In the genomic region with DNA sequence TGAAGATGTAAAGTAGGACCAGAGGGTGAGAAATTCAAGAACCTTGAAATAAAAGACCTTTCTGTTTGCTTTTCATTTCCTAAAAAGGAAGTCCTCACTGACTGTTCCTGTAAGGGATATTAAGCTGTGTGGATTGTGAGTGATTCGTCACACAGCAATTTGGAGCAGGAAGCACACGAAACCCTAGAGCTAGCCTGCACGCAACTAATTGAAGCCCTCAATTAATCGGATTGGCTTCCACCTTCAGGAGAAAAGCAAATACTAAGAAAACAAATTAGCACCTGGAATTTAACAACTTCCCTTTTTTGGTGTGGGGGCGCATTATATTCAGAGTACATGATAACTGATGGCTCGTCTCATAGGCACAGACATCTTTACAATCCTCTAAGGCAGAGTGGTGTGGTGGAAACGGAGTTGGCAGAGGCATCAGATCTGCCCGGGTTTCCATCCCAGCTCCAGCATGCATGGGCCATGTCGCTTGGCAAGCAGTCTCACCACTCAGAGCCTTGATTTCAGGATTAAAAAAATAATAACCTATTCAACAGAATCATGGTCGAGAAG, we compare ENCODE assay signal across 8 cellular contexts.
A peak's percentile ranks its signal among the peaks of the same experiment; 100 is the strongest.
DNase-seq lines count a peak whose midpoint lies in the region; ATAC-seq and TF ChIP-seq lines count a peak whose summit lies in the region.

No MANE protein-coding gene starts in this region.

- peaks cover 18% of the 10 kb centered on the region for H3K4me1 Mint-ChIP-seq in activated T-cell treated with anti-CD3 and anti-CD28 coated beads, Interleukin-2, amount 50 U/mL, for 4 hours (ENCODE audit: low read depth)

- peaks cover 14% of the 10 kb centered on the region for H3K4me1 ChIP-seq in upper lobe of right lung

- intact Hi-C loops in upper lobe of right lung (cut with DNase I), result loop anchor here (5.0 kb wide), 1 partner anchor 135 kb away; no protein-coding TSS in a partner anchor

- H3K36me3 Mint-ChIP-seq in activated T-cell treated with anti-CD3 and anti-CD28 coated beads, Interleukin-2, amount 50 U/mL, for 4 hours (ENCODE audit: insufficient read depth), result no peaks in the 10 kb centered on the region

- no peak for DNase-seq in activated T-cell treated with anti-CD3 and anti-CD28 coated beads, Interleukin-2, amount 50 U/mL, for 4 hours
- DNase-seq in activated T-cell treated with anti-CD3 and anti-CD28 coated beads, Interleukin-2, amount 50 U/mL, for 1 hour, result no peak
- DNase-seq in RKO (ENCODE audit: low spot score) (peak; percentile 66), foreskin melanocyte (peak; percentile 81), upper lobe of right lung (no peak)
- DNase-seq in stimulated activated CD4-positive, alpha-beta T cell treated with anti-CD3 and anti-CD28 coated beads, Interleukin-2, amount 100 ng/mL, for 24 hours, result no peak

- H3K36me3 ChIP-seq in upper lobe of right lung, result no peaks in the 10 kb centered on the region

- peak overlapping the region; percentile 34 for H3K4me3 ChIP-seq in upper lobe of right lung

- peak overlapping the region; percentile 76 for H3K27ac ChIP-seq in upper lobe of right lung

- no peak for TF ChIP-seq CTCF in upper lobe of right lung (IDR thresholded peaks at IDR 0.05)

- peak overlapping the region; percentile 10 for H3K4me3 Mint-ChIP-seq in activated T-cell treated with anti-CD3 and anti-CD28 coated beads, Interleukin-2, amount 50 U/mL, for 4 hours

- H3K9me3 Mint-ChIP-seq in activated T-cell treated with anti-CD3 and anti-CD28 coated beads, Interleukin-2, amount 50 U/mL, for 4 hours, result no peaks in the 10 kb centered on the region

- no peaks in the 10 kb centered on the region for H3K27me3 ChIP-seq in upper lobe of right lung

- peaks cover 6% of the 10 kb centered on the region for H3K27me3 Mint-ChIP-seq in activated T-cell treated with anti-CD3 and anti-CD28 coated beads, Interleukin-2, amount 50 U/mL, for 4 hours (ENCODE audit: low read depth)

- no peaks in the 10 kb centered on the region for H3K9me3 ChIP-seq in upper lobe of right lung

- no peak for ATAC-seq in activated T-cell treated with anti-CD3 and anti-CD28 coated beads, Interleukin-2, amount 50 U/mL, for 4 hours
- ATAC-seq in upper lobe of right lung (peak; percentile 55), GM21529 (IDR thresholded peaks at IDR 0.05; ENCODE audit: unreplicated experiment) (no peak), HG03520 (IDR thresholded peaks at IDR 0.05; ENCODE audit: unreplicated experiment) (no peak)

Comparison
In these comparisons a context has a peak if more than half of its experiments do, and no peak if none do; other contexts are left out.
1. DNase-seq: peak in RKO (single experiment) and foreskin melanocyte (single experiment); none in activated T-cell treated with anti-CD3 and anti-CD28 coated beads, Interleukin-2, amount 50 U/mL, for 4 hours (single experiment), activated T-cell treated with anti-CD3 and anti-CD28 coated beads, Interleukin-2, amount 50 U/mL, for 1 hour (single experiment), upper lobe of right lung (single experiment) and stimulated activated CD4-positive, alpha-beta T cell treated with anti-CD3 and anti-CD28 coated beads, Interleukin-2, amount 100 ng/mL, for 24 hours (0 of 2).